In genomic region chr1:168637350-168637991, GRCh38 we compare ENCODE assay signal across 8 cellular contexts.
A peak's percentile ranks its signal among the peaks of the same experiment; 100 is the strongest.
DNase-seq lines count a peak whose midpoint lies in the region; ATAC-seq and TF ChIP-seq lines count a peak whose summit lies in the region.

No MANE protein-coding gene starts in this region.

- CTCF ChIA-PET in WTC11 (lab: Charles Lee) = interaction anchor here (0.5 to 2.6 kb wide), 23 partner anchors 9 to 730 kb away, joined by 3 to 20 read pairs (median 4); partner anchors contain the start of genes BLZF1 and NME7

- DNase-seq in natural killer cell (no peak), NCI-H146 (lab: John Stamatoyannopoulos, UW) (peak; percentile 80), WTC11 (ENCODE audit: low spot score) (no peak), inferior parietal cortex (ENCODE audit: extremely low spot score) (peak; percentile 63), GM19238 (ENCODE audit: insufficient read length, low spot score) (no peak)
- DNase-seq in natural killer cell treated with Interleukin-12 subunit alpha and Interleukin-12 subunit beta and Interleukin-15 and Interleukin-18, amount 100 ng/mL, for 72 hours (ENCODE audit: low spot score) = no peak
- no peak for DNase-seq in activated CD4-positive, CD25-positive, alpha-beta regulatory T cell treated with anti-CD3 and anti-CD28 coated beads, Interleukin-2, amount 50 U/mL, for 72 hours

- H3K4me3 Mint-ChIP-seq in natural killer cell (no peak overlapping the region), WTC11 (no peak overlapping the region)
- H3K4me3 Mint-ChIP-seq in natural killer cell treated with Interleukin-12 subunit alpha and Interleukin-12 subunit beta and Interleukin-15 and Interleukin-18, amount 100 ng/mL, for 72 hours = no peak overlapping the region

- no peaks in the 10 kb centered on the region for H3K4me1 Mint-ChIP-seq in natural killer cell
- H3K4me1 Mint-ChIP-seq in natural killer cell treated with Interleukin-12 subunit alpha and Interleukin-12 subunit beta and Interleukin-15 and Interleukin-18, amount 100 ng/mL, for 72 hours (ENCODE audit: low read depth in 2 of 2) = peaks cover 0 to 3% of the 10 kb centered on the region in 2 donors
- H3K4me1 Mint-ChIP-seq in WTC11 = peaks cover 3% of the 10 kb centered on the region; the same call in 1 of the 2 replicates

- H3K36me3 Mint-ChIP-seq in natural killer cell (no peaks in the 10 kb centered on the region), WTC11 (no peaks in the 10 kb centered on the region)
- H3K36me3 Mint-ChIP-seq in natural killer cell treated with Interleukin-12 subunit alpha and Interleukin-12 subunit beta and Interleukin-15 and Interleukin-18, amount 100 ng/mL, for 72 hours = no peaks in the 10 kb centered on the region

- TF ChIP-seq CTCF in natural killer cell (IDR thresholded peaks at IDR 0.05) (peak; percentile 30), WTC11 (IDR thresholded peaks at IDR 0.05) (peak; percentile 66)

- ATAC-seq in natural killer cell (peak in 1 of 3 donors; percentile 47), WTC11 (peak; percentile 94), GM19467 (IDR thresholded peaks at IDR 0.05; ENCODE audit: unreplicated experiment) (no peak)
- ATAC-seq in natural killer cell treated with Interleukin-12 subunit alpha and Interleukin-12 subunit beta and Interleukin-15 and Interleukin-18, amount 100 ng/mL, for 72 hours = no peak

- H3K9me3 Mint-ChIP-seq in natural killer cell = no peaks in the 10 kb centered on the region
- no peaks in the 10 kb centered on the region for H3K9me3 Mint-ChIP-seq in natural killer cell treated with Interleukin-12 subunit alpha and Interleukin-12 subunit beta and Interleukin-15 and Interleukin-18, amount 100 ng/mL, for 72 hours
- H3K9me3 Mint-ChIP-seq in WTC11 = no peaks in the 10 kb centered on the region

- H3K27ac Mint-ChIP-seq in natural killer cell (no peak overlapping the region), WTC11 (no peak overlapping the region)
- peak overlapping the region in 1 of 2 donors; percentile 32 for H3K27ac Mint-ChIP-seq in natural killer cell treated with Interleukin-12 subunit alpha and Interleukin-12 subunit beta and Interleukin-15 and Interleukin-18, amount 100 ng/mL, for 72 hours

- intact Hi-C loops in natural killer cell (cut with micrococcal nuclease) = no loop called here

- H3K27me3 Mint-ChIP-seq in natural killer cell (ENCODE audit: low read depth in 2 of 2) = peaks cover 5 to 11% of the 10 kb centered on the region in 2 donors
- H3K27me3 Mint-ChIP-seq in natural killer cell treated with Interleukin-12 subunit alpha and Interleukin-12 subunit beta and Interleukin-15 and Interleukin-18, amount 100 ng/mL, for 72 hours = peaks cover 0 to 4% of the 10 kb centered on the region in 2 donors
- no peaks in the 10 kb centered on the region; the same call in 1 of the 2 replicates for H3K27me3 Mint-ChIP-seq in WTC11 (ENCODE audit: low read depth)

- POLR2A ChIA-PET in WTC11 (lab: Charles Lee) = interaction anchor here (0.6 to 1.1 kb wide), 2 partner anchors 469 to 728 kb away, joined by 3 read pairs; partner anchors contain the start of gene ATP1B1

TF ChIP-seq in WTC11, 78 proteins besides CTCF, POLR2A, EP300 and RAD21:
- TF ChIP-seq PRDM15 (CRISPR knock-in tag; IDR thresholded peaks at IDR 0.05) (no peak), FOXP1 (CRISPR knock-in tag; IDR thresholded peaks at IDR 0.05; ENCODE audit: borderline replicate concordance) (no peak), FOXJ3 (CRISPR knock-in tag; IDR thresholded peaks at IDR 0.05; ENCODE audit: borderline replicate concordance) (no peak)
TF ChIP-seq in WTC11: peak in this region for 0.

Comparison
In these comparisons a context has a peak if more than half of its experiments do, and no peak if none do; other contexts are left out.
1. DNase-seq: peak in NCI-H146 (single experiment) and inferior parietal cortex (single experiment); none in natural killer cell (single experiment), natural killer cell treated with Interleukin-12 subunit alpha and Interleukin-12 subunit beta and Interleukin-15 and Interleukin-18, amount 100 ng/mL, for 72 hours (single experiment), WTC11 (single experiment), activated CD4-positive, CD25-positive, alpha-beta regulatory T cell treated with anti-CD3 and anti-CD28 coated beads, Interleukin-2, amount 50 U/mL, for 72 hours (single experiment) and GM19238 (single experiment).